ENCODE assay signal across 8 cellular contexts in the genomic region with DNA sequence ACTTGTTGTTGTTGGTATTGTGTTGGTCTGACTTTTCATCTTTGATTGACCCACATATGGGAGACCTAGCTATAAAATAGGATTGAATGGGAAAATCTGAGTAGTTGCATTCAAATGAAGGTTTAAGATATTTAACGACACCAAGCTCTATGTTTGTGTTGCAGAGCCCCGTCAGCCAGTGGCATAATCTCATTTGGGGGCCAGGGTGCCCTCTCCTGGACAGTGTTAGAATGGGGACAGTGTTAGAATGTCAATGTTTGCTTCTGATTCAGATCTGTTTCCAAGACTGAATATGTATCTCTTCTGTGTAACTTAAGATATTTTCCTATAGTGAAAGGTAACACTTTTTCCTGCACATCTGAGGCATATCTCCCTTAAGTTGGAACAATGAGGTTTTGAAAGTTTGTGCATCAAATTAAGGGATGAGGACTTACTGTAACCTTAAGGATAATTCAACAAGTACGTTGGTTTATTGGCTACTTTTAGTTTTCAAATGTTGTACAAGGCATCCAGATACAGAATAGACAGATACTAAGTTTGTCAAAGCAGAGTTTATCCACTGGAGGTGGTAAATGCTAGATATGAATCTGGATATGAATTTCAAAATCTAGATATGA. TPM values are rescaled to one million over a fixed set of nuclear protein-coding genes. Genes with fewer than 3 reads are reported as not detected.
DNase-seq lines count a peak whose midpoint lies in the region; ATAC-seq and TF ChIP-seq lines count a peak whose summit lies in the region.

No MANE protein-coding gene starts in this region.

- peaks cover 15% of the 10 kb centered on the region for H3K27me3 Mint-ChIP-seq in osteocyte (ENCODE audit: unreplicated experiment)

- POLR2A ChIA-PET in OCI-LY7 (lab: Charles Lee), result no interaction called here

- H3K79me2 ChIP-seq in OCI-LY7 (ENCODE audit: insufficient read depth, low read depth, low read length), result no peaks in the 10 kb centered on the region

- H2AFZ ChIP-seq in OCI-LY7 (ENCODE audit: low read length), result no peak overlapping the region

- no peak overlapping the region for H3K4me2 ChIP-seq in OCI-LY7 (ENCODE audit: low read length)

- H3K9me3 ChIP-seq in OCI-LY7 (ENCODE audit: low read length), result no peaks in the 10 kb centered on the region

- H3K4me1 ChIP-seq in OCI-LY7 (ENCODE audit: insufficient read depth, low read length, poor library complexity, severe bottlenecking), result no peaks in the 10 kb centered on the region
- no peaks in the 10 kb centered on the region for H3K4me1 ChIP-seq in foreskin keratinocyte

- no peaks in the 10 kb centered on the region for H3K9me2 ChIP-seq in OCI-LY7 (ENCODE audit: insufficient read depth, low read length)

- ATAC-seq in HG02571 (IDR thresholded peaks at IDR 0.05; ENCODE audit: unreplicated experiment) (peak; percentile 54), foreskin keratinocyte (peak; percentile 77), HG03095 (IDR thresholded peaks at IDR 0.05; ENCODE audit: unreplicated experiment) (no peak)

- H3K27ac ChIP-seq in OCI-LY7 (ENCODE audit: low read depth, low read length, poor library complexity, severe bottlenecking) (no peak overlapping the region), foreskin keratinocyte (no peak overlapping the region)

- no peaks in the 10 kb centered on the region for H3K4me1 Mint-ChIP-seq in osteocyte (ENCODE audit: unreplicated experiment)

- H4K20me1 ChIP-seq in OCI-LY7 (ENCODE audit: insufficient read depth, low read length), result no peaks in the 10 kb centered on the region

- CTCF ChIA-PET in OCI-LY7 (lab: Charles Lee; ENCODE audit: unreplicated experiment), result interaction anchor here (1.4 kb wide), 1 partner anchor 352 kb away, joined by 6 read pairs; no protein-coding TSS in a partner anchor

- intact Hi-C loops in OCI-LY7 (cut with micrococcal nuclease; ENCODE audit: unreplicated experiment), result loop anchor here (1.0 kb wide), 1 partner anchor 352 kb away; no protein-coding TSS in a partner anchor

- peak; percentile 4 for DNase-seq in NCI-H1436 (lab: John Stamatoyannopoulos, UW)
- DNase-seq in NCI-H1436 treated with DMSO at 0.1 percent for 48 hours (lab: John Stamatoyannopoulos, UW), result no peak
- DNase-seq in OCI-LY7 (ENCODE audit: low spot score), result peak; percentile 26
- DNase-seq in activated T-helper 1 cell treated with Interleukin-2 at 50 U/mL for 16 hours (ENCODE audit: low read depth), result peak; percentile 7
- peak in 1 of 2 donors; percentile 13 for DNase-seq in foreskin keratinocyte
- DNase-seq in osteocyte (ENCODE audit: extremely low spot score, unreplicated experiment), result no peak

- no TSS peak for BruUV-seq in OCI-LY7 (replicated peaks; lab: Mats Ljungman, UMichigan)

- peak; percentile 81 for TF ChIP-seq CTCF in OCI-LY7 (conservative IDR thresholded peaks at IDR 0.05; ENCODE audit: low read length)
- peak; percentile 76 for TF ChIP-seq CTCF in foreskin keratinocyte (conservative IDR thresholded peaks at IDR 0.05)
- TF ChIP-seq CTCF in osteocyte (IDR thresholded peaks at IDR 0.05), result peak; percentile 70

- H3K36me3 ChIP-seq in OCI-LY7 (ENCODE audit: insufficient read depth, low read length), result no peaks in the 10 kb centered on the region

- no peak overlapping the region for H3K27ac Mint-ChIP-seq in osteocyte (ENCODE audit: unreplicated experiment)

- no peaks in the 10 kb centered on the region for H3K9me3 Mint-ChIP-seq in osteocyte (ENCODE audit: unreplicated experiment)

- H3K36me3 Mint-ChIP-seq in osteocyte (ENCODE audit: unreplicated experiment), result no peaks in the 10 kb centered on the region

- no peaks in the 10 kb centered on the region for H3K27me3 ChIP-seq in foreskin keratinocyte

- no peak overlapping the region for H3K4me3 Mint-ChIP-seq in osteocyte (ENCODE audit: unreplicated experiment)

- no peak overlapping the region for H3K4me3 ChIP-seq in OCI-LY7 (ENCODE audit: low read depth, low read length, poor library complexity, severe bottlenecking)

RNA-seq across cellular contexts. Expression of a gene that starts 5.3 kb away (rescaled TPM):
- total RNA-seq in OCI-LY7 (2014; rRNA removed; shearing (Covaris generic)), result not detected in 2 replicates
- total RNA-seq in OCI-LY7 (2022) (not detected in 2 replicates), foreskin keratinocyte (not detected in 2 replicates), osteocyte (not detected in 2 replicates)
- not detected in 2 replicates for polyA plus RNA-seq in foreskin keratinocyte

RNA-seq across cellular contexts. Expression of a gene that starts 41.8 kb away (rescaled TPM):
- total RNA-seq in OCI-LY7 (2014; rRNA removed; shearing (Covaris generic)), result not detected in 2 replicates
- total RNA-seq in OCI-LY7 (2022) (not detected in 2 replicates), foreskin keratinocyte (not detected in 2 replicates), osteocyte (not detected in 2 replicates)
- polyA plus RNA-seq in foreskin keratinocyte, result not detected in 2 replicates

RNA-seq across cellular contexts. Expression of a gene that starts 54.1 kb away (rescaled TPM):
- total RNA-seq in OCI-LY7 (2014; rRNA removed; shearing (Covaris generic)), result not detected in 2 replicates
- total RNA-seq in OCI-LY7 (2022) (not detected in 2 replicates), foreskin keratinocyte (not detected in 2 replicates), osteocyte (not detected in 2 replicates)
- not detected in 2 replicates for polyA plus RNA-seq in foreskin keratinocyte

RNA-seq across cellular contexts. Expression of a gene that starts 57.3 kb away (rescaled TPM):
- not detected in 2 replicates for total RNA-seq in OCI-LY7 (2014; rRNA removed; shearing (Covaris generic))
- total RNA-seq in OCI-LY7 (2022) (not detected in 2 replicates), foreskin keratinocyte (not detected in 2 replicates), osteocyte (not detected in 2 replicates)
- polyA plus RNA-seq in foreskin keratinocyte, result not detected in 2 replicates

Comparison
In these comparisons a context has a peak if more than half of its experiments do, and no peak if none do; other contexts are left out.
1. DNase-seq: peak in NCI-H1436 (single experiment), OCI-LY7 (single experiment) and activated T-helper 1 cell treated with Interleukin-2 at 50 U/mL for 16 hours (single experiment); none in NCI-H1436 treated with DMSO at 0.1 percent for 48 hours (single experiment) and osteocyte (single experiment).
2. Peak in every context shown above with its lines, with median percentiles within 50 percentile points of each other: CTCF ChIP-seq.